In genomic region chr7:135775230-135775629, GRCh38 we compare ENCODE assay signal across 15 cellular contexts. TPM values are rescaled to one million over a fixed set of nuclear protein-coding genes. Genes with fewer than 3 reads are reported as not detected.
"Had no signal": no experiment of that assay in that cellular context is flagged by ENCODE, and none has a peak within 500 bp of the region (broad histone marks: within the 10 kb centered on the region; RNA-seq: fewer than 3 reads in every experiment).

No MANE protein-coding gene starts in this region.

- ATAC-seq: esophagus mucosa; natural killer cell treated with Interleukin-12 subunit alpha and Interleukin-12 subunit beta and Interleukin-15 and Interleukin-18, amount 100 ng/mL, for 72 hours; stimulated activated naive CD8-positive, alpha-beta T cell treated with anti-CD3 and anti-CD28 coated beads, Interleukin-15, amount 100 ng/mL, for 72 hours; T-helper 17 cell had no signal

- H3K9me3 Mint-ChIP-seq: activated T-helper 2 cell treated with anti-CD3 and anti-CD28 coated beads, Interferon-gamma antibody, Interleukin-2, Interleukin-4, amounts not matched to agents 10 μg/mL and 5 μg/mL and 100 μg/mL, durations not matched to agents 14 hours and 24 hours and 36 hours; dendritic cell treated with granulocyte-macrophage colony-stimulating factor and Interleukin-4, amounts not matched to agents 40 ng/mL and 50 ng/mL, for 4 days; natural killer cell treated with Interleukin-12 subunit alpha and Interleukin-12 subunit beta and Interleukin-15 and Interleukin-18, amount 100 ng/mL, for 72 hours had no signal

- H3K4me1 Mint-ChIP-seq: activated naive CD4-positive, alpha-beta T cell treated with anti-CD3 and anti-CD28 coated beads, Interleukin-2, amount 10 ng/mL, durations not matched to agents 7 days and 5 days; T-helper 17 cell had no signal

- H3K4me3 Mint-ChIP-seq: activated naive CD4-positive, alpha-beta T cell treated with anti-CD3 and anti-CD28 coated beads, Interleukin-2, amount 10 ng/mL, durations not matched to agents 7 days and 5 days; dendritic cell treated with granulocyte-macrophage colony-stimulating factor and Interleukin-4, amounts not matched to agents 40 ng/mL and 50 ng/mL, for 4 days; natural killer cell treated with Interleukin-12 subunit alpha and Interleukin-12 subunit beta and Interleukin-15 and Interleukin-18, amount 100 ng/mL, for 72 hours; stimulated activated naive CD8-positive, alpha-beta T cell treated with anti-CD3 and anti-CD28 coated beads, Interleukin-15, amount 100 ng/mL, for 72 hours; T-helper 17 cell had no signal

- H3K27ac ChIP-seq: thoracic aorta had no signal

- H3K27ac Mint-ChIP-seq: activated naive CD4-positive, alpha-beta T cell treated with anti-CD3 and anti-CD28 coated beads, Interleukin-2, amount 10 ng/mL, durations not matched to agents 7 days and 5 days; activated T-helper 2 cell treated with anti-CD3 and anti-CD28 coated beads, Interferon-gamma antibody, Interleukin-2, Interleukin-4, amounts not matched to agents 10 μg/mL and 5 μg/mL and 100 μg/mL, durations not matched to agents 14 hours and 24 hours and 36 hours; dendritic cell treated with granulocyte-macrophage colony-stimulating factor and Interleukin-4, amounts not matched to agents 40 ng/mL and 50 ng/mL, for 4 days; natural killer cell treated with Interleukin-12 subunit alpha and Interleukin-12 subunit beta and Interleukin-15 and Interleukin-18, amount 100 ng/mL, for 72 hours; stimulated activated naive CD8-positive, alpha-beta T cell treated with anti-CD3 and anti-CD28 coated beads, Interleukin-15, amount 100 ng/mL, for 72 hours; T-helper 17 cell had no signal

- H3K27me3 Mint-ChIP-seq: activated naive CD4-positive, alpha-beta T cell treated with anti-CD3 and anti-CD28 coated beads, Interleukin-2, amount 10 ng/mL, durations not matched to agents 7 days and 5 days; dendritic cell treated with granulocyte-macrophage colony-stimulating factor and Interleukin-4, amounts not matched to agents 40 ng/mL and 50 ng/mL, for 4 days had no signal

- H3K4me3 ChIP-seq: lung, thoracic aorta had no signal

- H3K36me3 ChIP-seq: thoracic aorta had no signal

- DNase-seq: activated naive CD4-positive, alpha-beta T cell treated with anti-CD3 and anti-CD28 coated beads, Interleukin-2, amount 10 ng/mL, durations not matched to agents 7 days and 5 days; caudate nucleus; occipital lobe; stimulated activated CD4-positive, alpha-beta T cell treated with anti-CD3 and anti-CD28 coated beads, Interleukin-15, amount 100 ng/mL, for 24 hours; stimulated activated CD4-positive, alpha-beta T cell treated with anti-CD3 and anti-CD28 coated beads, Interleukin-4, amount 100 ng/mL, for 24 hours; stimulated activated naive CD8-positive, alpha-beta T cell treated with anti-CD3 and anti-CD28 coated beads, Interleukin-15, amount 100 ng/mL, for 72 hours; T-helper 17 cell had no signal

- H3K9me3 ChIP-seq: thoracic aorta had no signal

- H3K36me3 Mint-ChIP-seq: activated naive CD4-positive, alpha-beta T cell treated with anti-CD3 and anti-CD28 coated beads, Interleukin-2, amount 10 ng/mL, durations not matched to agents 7 days and 5 days; natural killer cell treated with Interleukin-12 subunit alpha and Interleukin-12 subunit beta and Interleukin-15 and Interleukin-18, amount 100 ng/mL, for 72 hours had no signal

RNA-seq across cellular contexts. Expression of gene FAM180A, which starts 26.6 kb away (rescaled TPM):
- total RNA-seq: activated T-helper 2 cell treated with anti-CD3 and anti-CD28 coated beads, Interferon-gamma antibody, Interleukin-2, Interleukin-4, amounts not matched to agents 10 μg/mL and 5 μg/mL and 100 μg/mL, durations not matched to agents 14 hours and 24 hours and 36 hours; frontal cortex; kidney epithelial cell; natural killer cell treated with Interleukin-12 subunit alpha and Interleukin-12 subunit beta and Interleukin-15 and Interleukin-18, amount 100 ng/mL, for 72 hours; occipital lobe; T-helper 17 cell had no signal

RNA-seq across cellular contexts. Expression of gene SLC13A4, which starts 47.2 kb away (rescaled TPM):
- total RNA-seq: activated T-helper 2 cell treated with anti-CD3 and anti-CD28 coated beads, Interferon-gamma antibody, Interleukin-2, Interleukin-4, amounts not matched to agents 10 μg/mL and 5 μg/mL and 100 μg/mL, durations not matched to agents 14 hours and 24 hours and 36 hours; natural killer cell treated with Interleukin-12 subunit alpha and Interleukin-12 subunit beta and Interleukin-15 and Interleukin-18, amount 100 ng/mL, for 72 hours; T-helper 17 cell had no signal
